ENCODE assay signal across 24 cellular contexts in genomic region chr7:57819491-57819981, GRCh38.
"Had no signal": no experiment of that assay in that cellular context is flagged by ENCODE, and none has a peak within 500 bp of the region (broad histone marks: within the 10 kb centered on the region; RNA-seq: fewer than 3 reads in every experiment).

No MANE protein-coding gene starts in this region.

- FAIRE-seq: urothelium cell line had no signal

- H3K4me1 ChIP-seq: left ventricle myocardium inferior, neural progenitor cell, right atrium auricular region, suprapubic skin, tibial nerve had no signal

- H2AFZ ChIP-seq: hepatocyte, neural progenitor cell had no signal

- DNase-seq: islet precursor cell; left ventricle myocardium inferior; mesendoderm; naive B cell; natural killer cell; nephron progenitor cell; ovary; stimulated activated CD4-positive, alpha-beta T cell treated with anti-CD3 and anti-CD28 coated beads, Interleukin-12 subunit alpha, Interleukin-12 subunit beta, amount 100 ng/mL, for 4 hours; stimulated activated CD4-positive, alpha-beta T cell treated with anti-CD3 and anti-CD28 coated beads, Interleukin-4, amount 100 ng/mL, for 24 hours; stimulated activated naive CD4-positive, alpha-beta T cell had no signal

- H3K27ac ChIP-seq: hepatocyte, left ventricle myocardium inferior, neural progenitor cell, ovary, right atrium auricular region, skin epidermis, suprapubic skin, tibial nerve had no signal

- H3K9ac ChIP-seq: neural progenitor cell had no signal

- H3K36me3 ChIP-seq: left ventricle myocardium inferior, neural progenitor cell, ovary, right atrium auricular region, suprapubic skin, tibial nerve had no signal

- ATAC-seq: natural killer cell; sciatic nerve; stimulated activated effector memory CD8-positive, alpha-beta T cell treated with anti-CD3 and anti-CD28 coated beads, Interleukin-12 subunit alpha, Interleukin-12 subunit beta, amount 100 ng/mL, for 72 hours had no signal

- H3K4me2 ChIP-seq: hepatocyte, neural progenitor cell had no signal

- H3K79me2 ChIP-seq: hepatocyte had no signal

- H3K27ac Mint-ChIP-seq: mesothelial cell of epicardium; naive B cell; natural killer cell; nephron progenitor cell; neural progenitor cell; progenitor cell of endocrine pancreas; stimulated activated effector memory CD8-positive, alpha-beta T cell treated with anti-CD3 and anti-CD28 coated beads, Interleukin-12 subunit alpha, Interleukin-12 subunit beta, amount 100 ng/mL, for 72 hours; stimulated activated naive CD8-positive, alpha-beta T cell treated with anti-CD3 and anti-CD28 coated beads, Interleukin-15, Interleukin-2, amounts not matched to agents 100 ng/mL and 50 ng/mL, for 24 hours; type B pancreatic cell had no signal

- H3K27me3 ChIP-seq: hepatocyte, neural progenitor cell, ovary, right atrium auricular region, suprapubic skin, tibial nerve had no signal

- H3K4me3 ChIP-seq: hepatocyte, left ventricle myocardium inferior, lung, neural progenitor cell, ovary, right atrium auricular region, skin epidermis, suprapubic skin, tibial nerve had no signal

- H3K27me3 Mint-ChIP-seq: naive B cell; progenitor cell of endocrine pancreas; stimulated activated naive CD8-positive, alpha-beta T cell treated with anti-CD3 and anti-CD28 coated beads, Interleukin-15, Interleukin-2, amounts not matched to agents 100 ng/mL and 50 ng/mL, for 24 hours; type B pancreatic cell had no signal

- H3K36me3 Mint-ChIP-seq: neural progenitor cell; stimulated activated effector memory CD8-positive, alpha-beta T cell treated with anti-CD3 and anti-CD28 coated beads, Interleukin-12 subunit alpha, Interleukin-12 subunit beta, amount 100 ng/mL, for 72 hours; type B pancreatic cell had no signal

- H3K4me1 Mint-ChIP-seq: mesothelial cell of epicardium; naive B cell; natural killer cell; nephron progenitor cell; neural progenitor cell; stimulated activated effector memory CD8-positive, alpha-beta T cell treated with anti-CD3 and anti-CD28 coated beads, Interleukin-12 subunit alpha, Interleukin-12 subunit beta, amount 100 ng/mL, for 72 hours had no signal

- H3K9me3 Mint-ChIP-seq: type B pancreatic cell had no signal

- H3K9me3 ChIP-seq: ovary, right atrium auricular region had no signal

- H3K4me3 Mint-ChIP-seq: mesothelial cell of epicardium; natural killer cell; nephron progenitor cell; neural progenitor cell; stimulated activated effector memory CD8-positive, alpha-beta T cell treated with anti-CD3 and anti-CD28 coated beads, Interleukin-12 subunit alpha, Interleukin-12 subunit beta, amount 100 ng/mL, for 72 hours; stimulated activated naive CD8-positive, alpha-beta T cell treated with anti-CD3 and anti-CD28 coated beads, Interleukin-15, Interleukin-2, amounts not matched to agents 100 ng/mL and 50 ng/mL, for 24 hours; type B pancreatic cell had no signal
